Comparison of ENCODE assay signal across 1 cellular context in the genomic region with DNA sequence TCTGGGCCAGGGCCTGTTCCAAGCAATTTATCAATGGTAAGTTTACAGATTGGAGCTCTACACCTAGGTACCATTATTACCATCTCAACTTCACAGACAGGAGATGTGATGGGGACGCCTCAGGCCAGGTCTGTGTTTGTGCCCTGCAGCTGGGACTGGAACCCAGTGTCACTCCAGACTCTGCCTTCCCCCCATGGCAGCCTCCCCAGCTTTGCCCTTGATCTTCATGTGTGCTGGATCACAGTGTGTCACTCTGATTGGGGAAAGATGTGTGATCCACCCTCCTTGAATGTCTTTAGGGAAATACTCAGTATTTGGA.
A peak's percentile ranks its signal among the peaks of the same experiment; 100 is the strongest.
TF ChIP-seq lines count a peak whose summit lies in the region.

No MANE protein-coding gene starts in this region.

TF ChIP-seq in GM12878, 131 proteins besides CTCF, POLR2A, EP300 and RAD21:
- 0 out of 2 replicates have a peak, but pooled peaks have one; percentile 41 for TF ChIP-seq YY1 (IDR thresholded peaks at IDR 0.05; ENCODE audit: low read depth, low read length)
- TF ChIP-seq LARP7 (IDR thresholded peaks at IDR 0.05) = 0 out of 2 replicates have a peak, but pooled peaks have one; percentile 53
- no peak for TF ChIP-seq TARDBP (IDR thresholded peaks at IDR 0.05; ENCODE audit: borderline replicate concordance)
- peak; percentile 24; the same call in 1 of the 2 replicates for TF ChIP-seq ASH2L (IDR thresholded peaks at IDR 0.05; ENCODE audit: borderline replicate concordance, low read depth)
- TF ChIP-seq EED (IDR thresholded peaks at IDR 0.05; ENCODE audit: low read depth) = peak; percentile 1; the same call in 1 of the 2 replicates
- TF ChIP-seq, protein P1, sequence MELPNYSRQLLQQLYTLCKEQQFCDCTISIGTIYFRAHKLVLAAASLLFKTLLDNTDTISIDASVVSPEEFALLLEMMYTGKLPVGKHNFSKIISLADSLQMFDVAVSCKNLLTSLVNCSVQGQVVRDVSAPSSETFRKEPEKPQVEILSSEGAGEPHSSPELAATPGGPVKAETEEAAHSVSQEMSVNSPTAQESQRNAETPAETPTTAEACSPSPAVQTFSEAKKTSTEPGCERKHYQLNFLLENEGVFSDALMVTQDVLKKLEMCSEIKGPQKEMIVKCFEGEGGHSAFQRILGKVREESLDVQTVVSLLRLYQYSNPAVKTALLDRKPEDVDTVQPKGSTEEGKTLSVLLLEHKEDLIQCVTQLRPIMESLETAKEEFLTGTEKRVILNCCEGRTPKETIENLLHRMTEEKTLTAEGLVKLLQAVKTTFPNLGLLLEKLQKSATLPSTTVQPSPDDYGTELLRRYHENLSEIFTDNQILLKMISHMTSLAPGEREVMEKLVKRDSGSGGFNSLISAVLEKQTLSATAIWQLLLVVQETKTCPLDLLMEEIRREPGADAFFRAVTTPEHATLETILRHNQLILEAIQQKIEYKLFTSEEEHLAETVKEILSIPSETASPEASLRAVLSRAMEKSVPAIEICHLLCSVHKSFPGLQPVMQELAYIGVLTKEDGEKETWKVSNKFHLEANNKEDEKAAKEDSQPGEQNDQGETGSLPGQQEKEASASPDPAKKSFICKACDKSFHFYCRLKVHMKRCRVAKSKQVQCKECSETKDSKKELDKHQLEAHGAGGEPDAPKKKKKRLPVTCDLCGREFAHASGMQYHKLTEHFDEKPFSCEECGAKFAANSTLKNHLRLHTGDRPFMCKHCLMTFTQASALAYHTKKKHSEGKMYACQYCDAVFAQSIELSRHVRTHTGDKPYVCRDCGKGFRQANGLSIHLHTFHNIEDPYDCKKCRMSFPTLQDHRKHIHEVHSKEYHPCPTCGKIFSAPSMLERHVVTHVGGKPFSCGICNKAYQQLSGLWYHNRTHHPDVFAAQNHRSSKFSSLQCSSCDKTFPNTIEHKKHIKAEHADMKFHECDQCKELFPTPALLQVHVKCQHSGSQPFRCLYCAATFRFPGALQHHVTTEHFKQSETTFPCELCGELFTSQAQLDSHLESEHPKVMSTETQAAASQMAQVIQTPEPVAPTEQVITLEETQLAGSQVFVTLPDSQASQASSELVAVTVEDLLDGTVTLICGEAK (IDR thresholded peaks at IDR 0.05; ENCODE audit: borderline replicate concordance) = no peak
